In genomic region chr1:119964673-119965363, GRCh38 we compare ENCODE assay signal across 13 cellular contexts.
A peak's percentile ranks its signal among the peaks of the same experiment; 100 is the strongest.
DNase-seq lines count a peak whose midpoint lies in the region; ATAC-seq and TF ChIP-seq lines count a peak whose summit lies in the region.
"Had no signal": no experiment of that assay in that cellular context is flagged by ENCODE, and none has a peak within 500 bp of the region (broad histone marks: within the 10 kb centered on the region; RNA-seq: fewer than 3 reads in every experiment).

No MANE protein-coding gene starts in this region.

- DNase-seq in AG09319 (ENCODE audit: extremely low read depth, low read depth) (peak; percentile 23), fibroblast of mammary gland (ENCODE audit: low read depth) (peak; percentile 80), occipital lobe (lab: John Stamatoyannopoulos, UW) (peak; percentile 35), omental fat pad (ENCODE audit: low spot score) (no peak)
- DNase-seq in activated naive CD4-positive, alpha-beta T cell treated with anti-CD3 and anti-CD28 coated beads, Interleukin-2, amount 10 ng/mL, durations not matched to agents 7 days and 5 days, result no peak
- DNase-seq: AML-193, GF-D8, Peyer's patch had no signal

- no peak overlapping the region for H3K4me3 Mint-ChIP-seq in activated T-helper 17 cell treated with anti-CD3 and anti-CD28 coated beads, Interleukin-2, amount 50 U/mL, for 72 hours
- no peak overlapping the region for H3K4me3 Mint-ChIP-seq in activated naive CD4-positive, alpha-beta T cell treated with anti-CD3 and anti-CD28 coated beads, Interleukin-2, amount 10 ng/mL, durations not matched to agents 7 days and 5 days

- ATAC-seq in activated T-helper 17 cell treated with anti-CD3 and anti-CD28 coated beads, Interleukin-2, amount 50 U/mL, for 72 hours (replicated peaks), result no peak
- ATAC-seq in HG02759 (IDR thresholded peaks at IDR 0.05; ENCODE audit: unreplicated experiment) (no peak), HG02610 (IDR thresholded peaks at IDR 0.05; ENCODE audit: unreplicated experiment) (no peak), omental fat pad (ENCODE audit: low FRiP score) (no peak)

- H3K36me3 Mint-ChIP-seq in activated T-helper 17 cell treated with anti-CD3 and anti-CD28 coated beads, Interleukin-2, amount 50 U/mL, for 72 hours (ENCODE audit: low read depth), result peaks cover 88% of the 10 kb centered on the region
- H3K36me3 Mint-ChIP-seq in activated naive CD4-positive, alpha-beta T cell treated with anti-CD3 and anti-CD28 coated beads, Interleukin-2, amount 10 ng/mL, durations not matched to agents 7 days and 5 days, result peaks cover 45% of the 10 kb centered on the region

- TF ChIP-seq CTCF in AG09319 (IDR thresholded peaks at IDR 0.05; ENCODE audit: low read depth, low read length) (no peak), fibroblast of mammary gland (conservative IDR thresholded peaks at IDR 0.05; ENCODE audit: control insufficient read depth, insufficient read depth, low read depth, low read length) (no peak), omental fat pad (IDR thresholded peaks at IDR 0.05) (no peak)

- H3K9me3 Mint-ChIP-seq in activated T-helper 17 cell treated with anti-CD3 and anti-CD28 coated beads, Interleukin-2, amount 50 U/mL, for 72 hours, result no peaks in the 10 kb centered on the region
- no peaks in the 10 kb centered on the region for H3K9me3 Mint-ChIP-seq in activated naive CD4-positive, alpha-beta T cell treated with anti-CD3 and anti-CD28 coated beads, Interleukin-2, amount 10 ng/mL, durations not matched to agents 7 days and 5 days

- H3K4me1 Mint-ChIP-seq in activated T-helper 17 cell treated with anti-CD3 and anti-CD28 coated beads, Interleukin-2, amount 50 U/mL, for 72 hours, result peaks cover 11% of the 10 kb centered on the region
- H3K4me1 Mint-ChIP-seq in activated naive CD4-positive, alpha-beta T cell treated with anti-CD3 and anti-CD28 coated beads, Interleukin-2, amount 10 ng/mL, durations not matched to agents 7 days and 5 days, result peaks cover 18% of the 10 kb centered on the region

- H3K4me3 ChIP-seq in fibroblast of mammary gland (ENCODE audit: control insufficient read depth, low read depth, low read length), result no peak overlapping the region
- H3K4me3 ChIP-seq: cardiac muscle cell, Peyer's patch, smooth muscle cell had no signal

- CTCF ChIA-PET in activated naive CD4-positive, alpha-beta T cell treated with anti-CD3 and anti-CD28 coated beads, Interleukin-2, amount 10 ng/mL, durations not matched to agents 7 days and 5 days (lab: Charles Lee), result interaction anchor here (1.1 to 1.8 kb wide), 3 partner anchors 16 to 78 kb away, joined by 3 to 5 read pairs (median 4); no protein-coding TSS in a partner anchor

- no peaks in the 10 kb centered on the region for H3K27me3 Mint-ChIP-seq in activated T-helper 17 cell treated with anti-CD3 and anti-CD28 coated beads, Interleukin-2, amount 50 U/mL, for 72 hours
- H3K27me3 Mint-ChIP-seq in activated naive CD4-positive, alpha-beta T cell treated with anti-CD3 and anti-CD28 coated beads, Interleukin-2, amount 10 ng/mL, durations not matched to agents 7 days and 5 days, result no peaks in the 10 kb centered on the region

- peak overlapping the region; percentile 8 for H3K27ac Mint-ChIP-seq in activated T-helper 17 cell treated with anti-CD3 and anti-CD28 coated beads, Interleukin-2, amount 50 U/mL, for 72 hours
- H3K27ac Mint-ChIP-seq in activated naive CD4-positive, alpha-beta T cell treated with anti-CD3 and anti-CD28 coated beads, Interleukin-2, amount 10 ng/mL, durations not matched to agents 7 days and 5 days, result no peak overlapping the region

Comparison
In these comparisons a context has a peak if more than half of its experiments do, and no peak if none do; other contexts are left out.
1. DNase-seq: peak in AG09319 (single experiment), fibroblast of mammary gland (single experiment) and occipital lobe (single experiment); none in activated naive CD4-positive, alpha-beta T cell treated with anti-CD3 and anti-CD28 coated beads, Interleukin-2, amount 10 ng/mL, durations not matched to agents 7 days and 5 days (single experiment) and omental fat pad (single experiment).